ENCODE assay signal across 8 cellular contexts in the genomic region with DNA sequence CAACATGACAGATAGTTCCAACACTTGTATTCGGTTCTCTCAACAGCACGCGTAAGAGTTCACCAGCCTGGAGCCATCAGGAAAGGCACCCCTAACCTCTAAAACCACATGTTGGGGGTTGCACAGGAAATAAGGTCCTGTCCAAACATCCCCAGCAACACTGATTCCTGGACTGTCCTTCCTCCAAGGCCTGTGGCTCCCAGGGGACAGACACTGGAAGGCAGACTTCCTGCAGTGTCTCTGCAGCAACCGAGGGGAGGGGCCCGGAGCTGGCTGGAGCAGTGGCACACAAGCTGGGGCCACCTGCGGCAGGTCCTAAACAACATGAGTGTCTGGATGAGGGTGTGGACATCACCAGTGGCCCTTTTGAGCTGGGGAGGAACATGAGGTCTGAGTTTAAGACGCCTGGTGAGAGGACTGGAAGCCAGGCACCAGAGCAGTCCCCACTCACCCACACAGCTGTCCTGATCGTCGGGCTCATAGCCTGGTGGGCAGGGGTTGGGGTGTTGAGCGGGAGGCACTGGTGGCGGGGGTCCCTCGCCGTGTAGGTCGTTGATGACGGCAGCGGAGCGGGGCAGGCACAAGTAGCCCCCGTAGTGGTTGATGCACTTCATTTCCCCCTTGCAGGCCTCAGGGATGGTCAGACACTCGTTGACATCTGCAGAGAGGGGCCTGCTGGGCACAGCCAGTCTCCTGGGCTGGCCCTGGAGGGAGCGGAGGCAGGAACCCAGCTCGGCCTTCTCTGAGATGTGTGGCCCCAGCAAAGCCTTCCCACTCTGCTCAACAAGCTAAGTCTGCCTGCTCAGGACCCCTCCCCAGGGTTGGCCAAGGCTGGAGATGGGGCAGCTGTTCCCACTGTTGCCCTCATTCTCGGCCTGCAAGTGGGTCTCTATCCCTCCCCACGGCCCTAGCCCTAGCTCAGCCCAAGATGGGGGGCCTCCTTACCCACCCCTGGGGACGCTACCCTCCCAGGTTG. TPM values are rescaled to one million over a fixed set of nuclear protein-coding genes. Genes with fewer than 3 reads are reported as not detected.
DNase-seq lines count a peak whose midpoint lies in the region; ATAC-seq and TF ChIP-seq lines count a peak whose summit lies in the region.
"Had no signal": no experiment of that assay in that cellular context is flagged by ENCODE, and none has a peak within 500 bp of the region (broad histone marks: within the 10 kb centered on the region; RNA-seq: fewer than 3 reads in every experiment).

No MANE protein-coding gene starts in this region.

- H3K4me3 ChIP-seq in BLaER1 (peak overlapping the region; percentile 20), lower lobe of right lung (peak overlapping the region; percentile 62)

- POLR2A ChIA-PET in RWPE1 (lab: Yijun Ruan, JAX; ENCODE audit: low non-redundant PET) = interaction anchor here (0.9 kb wide), 1 partner anchor 11 kb away, joined by 3 read pairs; a partner anchor contains a TSS

- CTCF ChIA-PET in RWPE1 (lab: Yijun Ruan, JAX) = interaction anchor here (0.7 to 1.7 kb wide), 4 partner anchors 11 to 19 kb away, joined by 3 to 8 read pairs (median 4); a partner anchor contains a TSS

- H3K27me3 Mint-ChIP-seq in stimulated activated memory B cell treated with anti-CD40 and anti-IgM and Interleukin-4, amounts not matched to agents 10 μg/mL and 1 μg/mL and 100 μg/mL, for 72 hours = peaks cover 7% of the 10 kb centered on the region

- intact Hi-C loops in lower lobe of right lung (cut with DNase I) (no loop called here), head of caudate nucleus (cut with DNase I) (no loop called here)

- ATAC-seq in lower lobe of right lung (no peak), HG03135 (IDR thresholded peaks at IDR 0.05; ENCODE audit: unreplicated experiment) (no peak)
- no peak for ATAC-seq in stimulated activated memory B cell treated with anti-CD40 and anti-IgM and Interleukin-4, amounts not matched to agents 10 μg/mL and 1 μg/mL and 100 μg/mL, for 72 hours

- H3K27ac Mint-ChIP-seq in stimulated activated memory B cell treated with anti-CD40 and anti-IgM and Interleukin-4, amounts not matched to agents 10 μg/mL and 1 μg/mL and 100 μg/mL, for 72 hours = no peak overlapping the region
- H3K27ac Mint-ChIP-seq: activated naive CD4-positive, alpha-beta T cell treated with anti-CD3 and anti-CD28 coated beads, Interleukin-2, amount 10 ng/mL, durations not matched to agents 7 days and 5 days had no signal

- peak overlapping the region; percentile 13 for H3K9ac ChIP-seq in BLaER1

- no peaks in the 10 kb centered on the region for H3K9me3 Mint-ChIP-seq in stimulated activated memory B cell treated with anti-CD40 and anti-IgM and Interleukin-4, amounts not matched to agents 10 μg/mL and 1 μg/mL and 100 μg/mL, for 72 hours
- H3K9me3 Mint-ChIP-seq: activated naive CD4-positive, alpha-beta T cell treated with anti-CD3 and anti-CD28 coated beads, Interleukin-2, amount 10 ng/mL, durations not matched to agents 7 days and 5 days had no signal

- H3K4me2 ChIP-seq in BLaER1 = peak overlapping the region; percentile 90

- H4K20me1 ChIP-seq in BLaER1 = peaks cover 57% of the 10 kb centered on the region

- peaks cover 36% of the 10 kb centered on the region for H3K27me3 ChIP-seq in BLaER1
- no peaks in the 10 kb centered on the region for H3K27me3 ChIP-seq in lower lobe of right lung (ENCODE audit: low read depth)

- H3K36me3 Mint-ChIP-seq in stimulated activated memory B cell treated with anti-CD40 and anti-IgM and Interleukin-4, amounts not matched to agents 10 μg/mL and 1 μg/mL and 100 μg/mL, for 72 hours = peaks cover 15% of the 10 kb centered on the region

- H3K4me3 Mint-ChIP-seq in stimulated activated memory B cell treated with anti-CD40 and anti-IgM and Interleukin-4, amounts not matched to agents 10 μg/mL and 1 μg/mL and 100 μg/mL, for 72 hours = no peak overlapping the region

- H3K4me1 Mint-ChIP-seq in stimulated activated memory B cell treated with anti-CD40 and anti-IgM and Interleukin-4, amounts not matched to agents 10 μg/mL and 1 μg/mL and 100 μg/mL, for 72 hours = peaks cover 34% of the 10 kb centered on the region

- H3K36me3 ChIP-seq in BLaER1 (peaks cover 25% of the 10 kb centered on the region), lower lobe of right lung (peaks cover 34% of the 10 kb centered on the region)

- TF ChIP-seq CTCF in RWPE1 (conservative IDR thresholded peaks at IDR 0.05; ENCODE audit: low read depth) = no peak
- no peak for TF ChIP-seq CTCF in lower lobe of right lung (IDR thresholded peaks at IDR 0.05)

- no peak overlapping the region for H3K27ac ChIP-seq in BLaER1
- peak overlapping the region; percentile 82 for H3K27ac ChIP-seq in RWPE1
- peak overlapping the region; percentile 87 for H3K27ac ChIP-seq in lower lobe of right lung

- no peak for DNase-seq in RWPE1 (ENCODE audit: low spot score)
- DNase-seq in lower lobe of right lung = peak; percentile 53
- no peak for DNase-seq in head of caudate nucleus
- DNase-seq: activated naive CD4-positive, alpha-beta T cell treated with anti-CD3 and anti-CD28 coated beads, Interleukin-2, amount 10 ng/mL, durations not matched to agents 7 days and 5 days had no signal

- H3K4me1 ChIP-seq in BLaER1 (peaks cover 48% of the 10 kb centered on the region), lower lobe of right lung (peaks cover 26% of the 10 kb centered on the region)

- H3K9me3 ChIP-seq in BLaER1 (no peaks in the 10 kb centered on the region), lower lobe of right lung (no peaks in the 10 kb centered on the region)

RNA-seq across cellular contexts. Expression of a gene that starts 1.6 kb away (rescaled TPM):
- 53.9 TPM for total RNA-seq in lower lobe of right lung

RNA-seq across cellular contexts. Expression of a gene that starts 8.6 kb away (rescaled TPM):
- total RNA-seq in lower lobe of right lung = 20.6 TPM
- total RNA-seq: pulmonary artery endothelial cell had no signal

RNA-seq across cellular contexts. Expression of a gene that starts 10.8 kb away (rescaled TPM):
- total RNA-seq in lower lobe of right lung = 52.8 TPM

RNA-seq across cellular contexts. Expression of a gene that starts 13.0 kb away (rescaled TPM):
- total RNA-seq in lower lobe of right lung = 647 TPM

RNA-seq across cellular contexts. Expression of a gene that starts 17.3 kb away (rescaled TPM):
- 44.0 TPM for total RNA-seq in lower lobe of right lung
